35 cellular contexts compared by ENCODE assay signal in the genomic region with DNA sequence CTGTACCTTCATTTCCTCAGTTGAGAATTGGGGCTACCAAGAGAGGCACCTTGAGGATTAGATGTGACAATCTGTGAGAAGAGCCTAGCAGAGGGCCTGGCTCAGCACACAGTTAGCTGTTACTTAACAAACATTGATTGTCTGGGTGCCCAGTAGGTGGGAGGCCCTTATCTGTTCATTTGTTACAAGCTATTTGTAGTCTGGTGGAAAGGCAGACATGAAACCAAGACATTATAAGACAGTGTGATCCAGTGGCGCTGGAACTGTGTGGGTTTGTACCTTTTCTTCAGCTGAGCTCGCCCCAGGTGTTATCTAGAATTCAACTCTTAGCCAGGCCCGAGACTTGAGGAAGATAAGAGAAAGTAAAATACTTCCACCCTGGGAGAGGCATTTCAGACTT. TPM values are rescaled to one million over a fixed set of nuclear protein-coding genes. Genes with fewer than 3 reads are reported as not detected.
"Had no signal": no experiment of that assay in that cellular context is flagged by ENCODE, and none has a peak within 500 bp of the region (broad histone marks: within the 10 kb centered on the region; RNA-seq: fewer than 3 reads in every experiment).

No MANE protein-coding gene starts in this region.

- H3K27ac ChIP-seq: ascending aorta, breast epithelium, cardiac muscle cell, colonic mucosa, esophagus muscularis mucosa, foreskin keratinocyte, gastrocnemius medialis, VCaP had no signal

- H3K9me3 ChIP-seq: ascending aorta, breast epithelium, colonic mucosa, esophagus muscularis mucosa, gastrocnemius medialis had no signal

- DNase-seq: activated CD4-positive, alpha-beta memory T cell treated with anti-CD3 and anti-CD28 coated beads, Interleukin-2, amount 10 ng/mL, durations not matched to agents 7 days and 5 days; activated CD4-positive, alpha-beta T cell treated with anti-CD3 and anti-CD28 coated beads for 1 hour; activated CD4-positive, alpha-beta T cell treated with anti-CD3 and anti-CD28 coated beads for 4 hours; activated CD4-positive, alpha-beta T cell treated with anti-CD3 and anti-CD28 coated beads, Interleukin-2, amount 10 ng/mL, durations not matched to agents 7 days and 5 days; activated CD4-positive, alpha-beta T cell treated with anti-CD3 and anti-CD28 coated beads, Interleukin-2, amount 50 U/mL, for 4 hours; activated CD8-positive, alpha-beta memory T cell treated with anti-CD3 and anti-CD28 coated beads, Interleukin-2, amount 50 U/mL, for 48 hours; activated gamma-delta T cell; activated naive CD4-positive, alpha-beta T cell; activated naive CD4-positive, alpha-beta T cell treated with anti-CD3 and anti-CD28 coated beads, Interleukin-2, amount 10 ng/mL, durations not matched to agents 7 days and 5 days; activated naive CD8-positive, alpha-beta T cell treated with anti-CD3 and anti-CD28 coated beads, Interleukin-2, amount 10 ng/mL, durations not matched to agents 7 days and 5 days; activated T-cell treated with anti-CD3 and anti-CD28 coated beads for 4 hours; activated T-cell treated with anti-CD3 and anti-CD28 coated beads, Interleukin-2, amount 50 U/mL, for 24 hours; activated T-cell treated with anti-CD3 and anti-CD28 coated beads, Interleukin-2, amount 50 U/mL, for 72 hours; central memory CD4-positive, alpha-beta T cell; cerebellar nuclear complex; colonic mucosa; effector CD8-positive, alpha-beta T cell; foreskin keratinocyte; gastrocnemius medialis; T-helper 1 cell; T-helper 17 cell; T1000 had no signal

- H3K36me3 Mint-ChIP-seq: activated naive CD4-positive, alpha-beta T cell treated with anti-CD3 and anti-CD28 coated beads, Interleukin-2, amount 10 ng/mL, durations not matched to agents 7 days and 5 days; activated naive CD4-positive, alpha-beta T cell treated with anti-CD3 and anti-CD28 coated beads, Interleukin-2, amount 50 U/mL, for 72 hours; activated naive CD8-positive, alpha-beta T cell treated with anti-CD3 and anti-CD28 coated beads, Interleukin-2, amount 10 ng/mL, durations not matched to agents 7 days and 5 days; brain; WTC11 had no signal

- H3K27ac Mint-ChIP-seq: activated CD4-positive, alpha-beta memory T cell treated with anti-CD3 and anti-CD28 coated beads, Interleukin-2, amount 10 ng/mL, durations not matched to agents 7 days and 5 days; activated CD4-positive, alpha-beta T cell treated with anti-CD3 and anti-CD28 coated beads, Interleukin-2, amount 10 ng/mL, durations not matched to agents 7 days and 5 days; activated naive CD4-positive, alpha-beta T cell treated with anti-CD3 and anti-CD28 coated beads, Interleukin-2, amount 10 ng/mL, durations not matched to agents 7 days and 5 days; activated naive CD4-positive, alpha-beta T cell treated with anti-CD3 and anti-CD28 coated beads, Interleukin-2, amount 50 U/mL, for 72 hours; activated naive CD8-positive, alpha-beta T cell treated with anti-CD3 and anti-CD28 coated beads, Interleukin-2, amount 10 ng/mL, durations not matched to agents 7 days and 5 days; activated T-cell treated with anti-CD3 and anti-CD28 coated beads, Interleukin-2, amount 50 U/mL, for 24 hours; activated T-cell treated with anti-CD3 and anti-CD28 coated beads, Interleukin-2, amount 50 U/mL, for 72 hours; brain; T-helper 17 cell; T-helper 2 cell treated with Interferon-gamma antibody and Interleukin-4, amounts not matched to agents 5 μg/mL and 100 μg/mL, for 36 hours; WTC11 had no signal

- H3K36me3 ChIP-seq: ascending aorta, breast epithelium, cardiac muscle cell, colonic mucosa, esophagus muscularis mucosa, gastrocnemius medialis had no signal

- H3K27me3 Mint-ChIP-seq: activated CD4-positive, alpha-beta memory T cell treated with anti-CD3 and anti-CD28 coated beads, Interleukin-2, amount 10 ng/mL, durations not matched to agents 7 days and 5 days; activated naive CD4-positive, alpha-beta T cell treated with anti-CD3 and anti-CD28 coated beads, Interleukin-2, amount 10 ng/mL, durations not matched to agents 7 days and 5 days; brain; T-helper 17 cell had no signal

- H3K4me3 ChIP-seq: ascending aorta, breast epithelium, cardiac muscle cell, colonic mucosa, esophagus muscularis mucosa, gastrocnemius medialis had no signal

- H3K4me1 ChIP-seq: ascending aorta, breast epithelium, colonic mucosa, esophagus muscularis mucosa, foreskin keratinocyte, gastrocnemius medialis had no signal

- H3K9me3 Mint-ChIP-seq: activated CD4-positive, alpha-beta memory T cell treated with anti-CD3 and anti-CD28 coated beads, Interleukin-2, amount 10 ng/mL, durations not matched to agents 7 days and 5 days; activated CD4-positive, alpha-beta T cell treated with anti-CD3 and anti-CD28 coated beads, Interleukin-2, amount 10 ng/mL, durations not matched to agents 7 days and 5 days; activated naive CD4-positive, alpha-beta T cell treated with anti-CD3 and anti-CD28 coated beads, Interleukin-2, amount 10 ng/mL, durations not matched to agents 7 days and 5 days; activated naive CD4-positive, alpha-beta T cell treated with anti-CD3 and anti-CD28 coated beads, Interleukin-2, amount 50 U/mL, for 72 hours; activated naive CD8-positive, alpha-beta T cell treated with anti-CD3 and anti-CD28 coated beads, Interleukin-2, amount 10 ng/mL, durations not matched to agents 7 days and 5 days; activated T-cell treated with anti-CD3 and anti-CD28 coated beads, Interleukin-2, amount 50 U/mL, for 24 hours; activated T-cell treated with anti-CD3 and anti-CD28 coated beads, Interleukin-2, amount 50 U/mL, for 72 hours; T-helper 2 cell treated with Interferon-gamma antibody and Interleukin-4, amounts not matched to agents 5 μg/mL and 100 μg/mL, for 36 hours; WTC11 had no signal

- FAIRE-seq: TTC549 had no signal

- H3K4me1 Mint-ChIP-seq: activated CD4-positive, alpha-beta memory T cell treated with anti-CD3 and anti-CD28 coated beads, Interleukin-2, amount 10 ng/mL, durations not matched to agents 7 days and 5 days; activated CD4-positive, alpha-beta T cell treated with anti-CD3 and anti-CD28 coated beads, Interleukin-2, amount 10 ng/mL, durations not matched to agents 7 days and 5 days; activated naive CD8-positive, alpha-beta T cell treated with anti-CD3 and anti-CD28 coated beads, Interleukin-2, amount 10 ng/mL, durations not matched to agents 7 days and 5 days; T-helper 17 cell had no signal

- ATAC-seq: activated naive CD4-positive, alpha-beta T cell treated with anti-CD3 and anti-CD28 coated beads, Interleukin-2, amount 50 U/mL, for 72 hours; activated T-cell treated with anti-CD3 and anti-CD28 coated beads, Interleukin-2, amount 50 U/mL, for 72 hours; foreskin keratinocyte; gastrocnemius medialis; T-helper 17 cell; WTC11 had no signal

- H3K4me3 Mint-ChIP-seq: activated CD4-positive, alpha-beta memory T cell treated with anti-CD3 and anti-CD28 coated beads, Interleukin-2, amount 10 ng/mL, durations not matched to agents 7 days and 5 days; activated CD4-positive, alpha-beta T cell treated with anti-CD3 and anti-CD28 coated beads, Interleukin-2, amount 10 ng/mL, durations not matched to agents 7 days and 5 days; activated naive CD4-positive, alpha-beta T cell treated with anti-CD3 and anti-CD28 coated beads, Interleukin-2, amount 10 ng/mL, durations not matched to agents 7 days and 5 days; activated naive CD8-positive, alpha-beta T cell treated with anti-CD3 and anti-CD28 coated beads, Interleukin-2, amount 10 ng/mL, durations not matched to agents 7 days and 5 days; activated T-cell treated with anti-CD3 and anti-CD28 coated beads, Interleukin-2, amount 50 U/mL, for 24 hours; activated T-cell treated with anti-CD3 and anti-CD28 coated beads, Interleukin-2, amount 50 U/mL, for 72 hours; brain; T-helper 17 cell; T-helper 2 cell treated with Interferon-gamma antibody and Interleukin-4, amounts not matched to agents 5 μg/mL and 100 μg/mL, for 36 hours; WTC11 had no signal

- H3K27me3 ChIP-seq: ascending aorta, cardiac muscle cell, esophagus muscularis mucosa, foreskin keratinocyte, gastrocnemius medialis had no signal

RNA-seq across cellular contexts. Expression of gene AKAP4, which starts 16.9 kb away (rescaled TPM):
- total RNA-seq: activated CD4-positive, alpha-beta memory T cell treated with anti-CD3 and anti-CD28 coated beads, Interleukin-2, amount 10 ng/mL, durations not matched to agents 7 days and 5 days; activated CD4-positive, alpha-beta T cell treated with anti-CD3 and anti-CD28 coated beads, Interleukin-2, amount 10 ng/mL, durations not matched to agents 7 days and 5 days; activated naive CD4-positive, alpha-beta T cell treated with anti-CD3 and anti-CD28 coated beads, Interleukin-2, amount 50 U/mL, for 72 hours; activated naive CD8-positive, alpha-beta T cell treated with anti-CD3 and anti-CD28 coated beads, Interleukin-2, amount 10 ng/mL, durations not matched to agents 7 days and 5 days; activated T-cell treated with anti-CD3 and anti-CD28 coated beads, Interleukin-2, amount 50 U/mL, for 72 hours; ascending aorta; breast epithelium; cardiac muscle cell; colonic mucosa; dermis microvascular lymphatic vessel endothelial cell; epithelial cell of proximal tubule; esophagus muscularis mucosa; foreskin keratinocyte; gastrocnemius medialis; glomerular endothelial cell; T-helper 17 cell; WTC11 had no signal
- polyA plus RNA-seq: cardiac muscle cell, foreskin keratinocyte had no signal
